ENCODE assay signal across 24 cellular contexts in the genomic region with DNA sequence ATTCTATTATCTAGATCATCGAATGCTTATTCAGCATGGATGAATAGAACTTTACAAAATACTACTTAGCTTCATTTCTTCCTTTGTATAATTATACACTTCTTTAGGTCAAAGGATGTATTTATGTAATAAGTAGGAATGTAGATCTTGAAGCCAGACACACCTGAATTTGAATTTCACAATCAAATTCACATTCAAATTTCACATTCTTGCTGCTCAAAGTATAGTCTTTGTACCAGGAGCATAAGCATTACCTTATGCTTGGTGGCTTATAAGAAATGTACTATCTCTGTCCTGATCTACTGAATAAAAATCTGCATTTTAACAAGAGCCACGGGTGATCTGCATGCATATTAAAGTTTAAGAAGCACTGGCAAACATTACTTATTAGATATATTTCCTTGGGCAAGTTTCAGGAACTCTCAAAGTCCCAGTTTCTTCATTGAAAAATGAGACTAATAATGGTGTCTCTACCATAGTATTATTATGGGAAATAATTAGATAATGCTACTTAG.
"Had no signal": no experiment of that assay in that cellular context is flagged by ENCODE, and none has a peak within 500 bp of the region (broad histone marks: within the 10 kb centered on the region; RNA-seq: fewer than 3 reads in every experiment).

No MANE protein-coding gene starts in this region.

- H3K9me3 Mint-ChIP-seq: T-cell; T-helper 1 cell treated with Interleukin-12 subunit alpha and Interleukin-12 subunit beta and Interleukin-4 antibody, amounts not matched to agents 30 μg/mL and 1 μg/mL, for 36 hours had no signal

- H3K27ac Mint-ChIP-seq: IgD-negative memory B cell; T-cell; T-helper 1 cell treated with Interleukin-12 subunit alpha and Interleukin-12 subunit beta and Interleukin-4 antibody, amounts not matched to agents 30 μg/mL and 1 μg/mL, for 36 hours had no signal

- H3K4me3 ChIP-seq: K562 had no signal

- H3K27me3 Mint-ChIP-seq: IgD-negative memory B cell, T-cell had no signal

- H3K36me3 Mint-ChIP-seq: T-cell had no signal

- DNase-seq: Kasumi-1, MM.1S, NCI-H1092 treated with DMSO at 0.1 percent for 48 hours, NCI-H1436, NCI-H187, NCI-H2029, NCI-H2081 treated with DMSO at 0.1 percent for 48 hours, NCI-H345, NCI-H446 treated with DMSO at 0.1 percent for 48 hours, NCI-H510A treated with DMSO at 0.1 percent for 48 hours, NCI-H69, NCI-H774, PC-3, SHP77, SW 1271, T-cell had no signal

- H3K4me1 Mint-ChIP-seq: IgD-negative memory B cell, T-cell had no signal

- H3K4me2 ChIP-seq: KMS-11 had no signal

- ATAC-seq: K562, Panc1, PC-3, T-cell had no signal

- H3K27ac ChIP-seq: HL-60, KMS-11, RWPE1 had no signal

- FAIRE-seq: HTR-8/SVneo, K562 had no signal

- H3K4me3 Mint-ChIP-seq: IgD-negative memory B cell; T-cell; T-helper 1 cell treated with Interleukin-12 subunit alpha and Interleukin-12 subunit beta and Interleukin-4 antibody, amounts not matched to agents 30 μg/mL and 1 μg/mL, for 36 hours had no signal
